In genomic region chrX:109732780-109733657, GRCh38 we compare ENCODE assay signal across 8 cellular contexts. TPM values are rescaled to one million over a fixed set of nuclear protein-coding genes. Genes with fewer than 3 reads are reported as not detected.
DNase-seq lines count a peak whose midpoint lies in the region; ATAC-seq and TF ChIP-seq lines count a peak whose summit lies in the region.

Gene ACSL4, minus strand, starts transcription at chrX:109733257. Its CDS starts 49,894 bp downstream, at chrX:109683363.

- H3K4me1 Mint-ChIP-seq in activated T-helper 2 cell treated with anti-CD3 and anti-CD28 coated beads, Interferon-gamma antibody, Interleukin-2, Interleukin-4, amounts not matched to agents 10 μg/mL and 5 μg/mL and 100 μg/mL, durations not matched to agents 14 hours and 24 hours and 36 hours (ENCODE audit: low read depth), result peaks cover 29% of the 10 kb centered on the region
- H3K4me1 Mint-ChIP-seq in natural killer cell, result peaks cover 22 to 36% of the 10 kb centered on the region in 2 donors

- peak within 1 kb of the TSS; percentile 93 for H3K4me3 Mint-ChIP-seq in activated T-helper 2 cell treated with anti-CD3 and anti-CD28 coated beads, Interferon-gamma antibody, Interleukin-2, Interleukin-4, amounts not matched to agents 10 μg/mL and 5 μg/mL and 100 μg/mL, durations not matched to agents 14 hours and 24 hours and 36 hours (ENCODE audit: low read depth)
- H3K4me3 Mint-ChIP-seq in natural killer cell, result peak within 1 kb of the TSS; percentile 93

- peak within 1 kb of the TSS; percentile 95 for H3K27ac Mint-ChIP-seq in activated T-helper 2 cell treated with anti-CD3 and anti-CD28 coated beads, Interferon-gamma antibody, Interleukin-2, Interleukin-4, amounts not matched to agents 10 μg/mL and 5 μg/mL and 100 μg/mL, durations not matched to agents 14 hours and 24 hours and 36 hours
- peak within 1 kb of the TSS; percentile 87 to 96 for H3K27ac Mint-ChIP-seq in natural killer cell

- no peaks in the 10 kb centered on the region for H3K9me3 Mint-ChIP-seq in activated T-helper 2 cell treated with anti-CD3 and anti-CD28 coated beads, Interferon-gamma antibody, Interleukin-2, Interleukin-4, amounts not matched to agents 10 μg/mL and 5 μg/mL and 100 μg/mL, durations not matched to agents 14 hours and 24 hours and 36 hours
- no peaks in the 10 kb centered on the region for H3K9me3 Mint-ChIP-seq in natural killer cell

- peak; percentile 88 for ATAC-seq in GM21825 (IDR thresholded peaks at IDR 0.05; ENCODE audit: unreplicated experiment)
- peak; percentile 93 to 99 (median 98) for ATAC-seq in natural killer cell

- H3K4me3 ChIP-seq in fibroblast of mammary gland (ENCODE audit: control insufficient read depth, low read depth, low read length), result peak within 1 kb of the TSS; percentile 83

- H3K36me3 Mint-ChIP-seq in activated T-helper 2 cell treated with anti-CD3 and anti-CD28 coated beads, Interferon-gamma antibody, Interleukin-2, Interleukin-4, amounts not matched to agents 10 μg/mL and 5 μg/mL and 100 μg/mL, durations not matched to agents 14 hours and 24 hours and 36 hours (ENCODE audit: low read depth), result peaks cover 25% of the 10 kb centered on the region
- no peaks in the 10 kb centered on the region for H3K36me3 Mint-ChIP-seq in natural killer cell

- no peaks in the 10 kb centered on the region for H3K27me3 Mint-ChIP-seq in activated T-helper 2 cell treated with anti-CD3 and anti-CD28 coated beads, Interferon-gamma antibody, Interleukin-2, Interleukin-4, amounts not matched to agents 10 μg/mL and 5 μg/mL and 100 μg/mL, durations not matched to agents 14 hours and 24 hours and 36 hours (ENCODE audit: low read depth)
- H3K27me3 Mint-ChIP-seq in natural killer cell (ENCODE audit: low read depth in 2 of 2), result peaks cover 0 to 10% of the 10 kb centered on the region in 2 donors

- TF ChIP-seq CTCF in fibroblast of mammary gland (conservative IDR thresholded peaks at IDR 0.05; ENCODE audit: control insufficient read depth, insufficient read depth, low read depth, low read length), result no peak
- no peak for TF ChIP-seq CTCF in natural killer cell (IDR thresholded peaks at IDR 0.05)

- DNase-seq in DMS79 (lab: John Stamatoyannopoulos, UW) (peak; percentile 4), LHCN-M2 (ENCODE audit: low read depth) (peak; percentile 81), fibroblast of mammary gland (ENCODE audit: low read depth) (peak; percentile 73), natural killer cell (peak; percentile 81)
- DNase-seq in activated T-helper 2 cell treated with anti-CD3 and anti-CD28 coated beads, Interferon-gamma antibody, Interleukin-2, Interleukin-4, amounts not matched to agents 10 μg/mL and 5 μg/mL and 100 μg/mL, durations not matched to agents 14 hours and 24 hours and 36 hours (ENCODE audit: low spot score), result peak; percentile 78
- peak; percentile 69 to 82 (median 79) for DNase-seq in stimulated activated naive CD4-positive, alpha-beta T cell (lab: John Stamatoyannopoulos, UW)

- TF ChIP-seq POLR2A in Raji (IDR thresholded peaks at IDR 0.05; ENCODE audit: insufficient read depth, low read depth, low read length), result peak; percentile 77

- intact Hi-C loops in activated T-helper 2 cell treated with anti-CD3 and anti-CD28 coated beads, Interferon-gamma antibody, Interleukin-2, Interleukin-4, amounts not matched to agents 10 μg/mL and 5 μg/mL and 100 μg/mL, durations not matched to agents 14 hours and 24 hours and 36 hours (cut with micrococcal nuclease), result loop anchor here (1.0 to 10.0 kb wide), 5 partner anchors 24 to 582 kb away; partner anchors contain the start of genes AMMECR1 and TMEM164
- intact Hi-C loops in natural killer cell (cut with micrococcal nuclease), result loop anchor here (2.0 kb wide), 1 partner anchor 196 kb away; the partner anchor contains the start of gene NXT2

RNA-seq across cellular contexts. Expression of gene ACSL4, which starts in this region (rescaled TPM):
- total RNA-seq in LHCN-M2 (2014; rRNA removed) (100 and 109 TPM in 2 replicates), natural killer cell (10 to 100 TPM; 19.8 to 28.4 (median 21.7) TPM)
- 25.4 TPM for polyA plus RNA-seq in LHCN-M2 (2012)
- total RNA-seq in activated T-helper 2 cell treated with anti-CD3 and anti-CD28 coated beads, Interferon-gamma antibody, Interleukin-2, Interleukin-4, amounts not matched to agents 10 μg/mL and 5 μg/mL and 100 μg/mL, durations not matched to agents 14 hours and 24 hours and 36 hours, result 101 and 102 TPM in 2 replicates

Comparison
In these comparisons a context has a peak if more than half of its experiments do, and no peak if none do; other contexts are left out.
1. Peak in every context shown above with its lines: DNase-seq, ATAC-seq and H3K4me3 ChIP-seq.
2. DNase-seq: peak in every context shown above with its lines; median percentile 81 in LHCN-M2; 81 in natural killer cell; 79 in stimulated activated naive CD4-positive, alpha-beta T cell; 78 in activated T-helper 2 cell treated with anti-CD3 and anti-CD28 coated beads, Interferon-gamma antibody, Interleukin-2, Interleukin-4, amounts not matched to agents 10 μg/mL and 5 μg/mL and 100 μg/mL, durations not matched to agents 14 hours and 24 hours and 36 hours; 73 in fibroblast of mammary gland; 4 in DMS79.